ENCODE assay signal across 8 cellular contexts in genomic region chr19:48970923-48971395, GRCh38. TPM values are rescaled to one million over a fixed set of nuclear protein-coding genes. Genes with fewer than 3 reads are reported as not detected.
DNase-seq lines count a peak whose midpoint lies in the region; ATAC-seq and TF ChIP-seq lines count a peak whose summit lies in the region.

No MANE protein-coding gene starts in this region.

- no peaks in the 10 kb centered on the region for H3K27me3 ChIP-seq in BE2C

- peaks cover 21% of the 10 kb centered on the region for H3K27me3 Mint-ChIP-seq in HFFc6 (ENCODE audit: insufficient read depth)
- no peaks in the 10 kb centered on the region for H3K27me3 Mint-ChIP-seq in natural killer cell treated with Interleukin-12 subunit alpha and Interleukin-12 subunit beta and Interleukin-15 and Interleukin-18, amount 100 ng/mL, for 72 hours
- no peaks in the 10 kb centered on the region for H3K27me3 Mint-ChIP-seq in stimulated activated naive CD8-positive, alpha-beta T cell treated with anti-CD3 and anti-CD28 coated beads, Interleukin-15, amount 100 ng/mL, for 72 hours

- DNase-seq in BE2C (peak; percentile 93), HFFc6 (peak; percentile 23), NOMO-1 treated with dmso at 0.1 percent for 144 hours (lab: John Stamatoyannopoulos, UW; ENCODE audit: unreplicated experiment) (peak; percentile 72), epithelial cell of proximal tubule (ENCODE audit: low read depth) (no peak), putamen (ENCODE audit: low spot score) (no peak)
- DNase-seq in activated CD8-positive, alpha-beta memory T cell treated with anti-CD3 and anti-CD28 coated beads, Interleukin-2, amount 50 U/mL, for 48 hours: peak; percentile 95
- DNase-seq in natural killer cell treated with Interleukin-12 subunit alpha and Interleukin-12 subunit beta and Interleukin-15 and Interleukin-18, amount 100 ng/mL, for 72 hours (ENCODE audit: low spot score): peak; percentile 78
- peak; percentile 79 for DNase-seq in stimulated activated naive CD8-positive, alpha-beta T cell treated with anti-CD3 and anti-CD28 coated beads, Interleukin-15, amount 100 ng/mL, for 72 hours

- ATAC-seq in natural killer cell treated with Interleukin-12 subunit alpha and Interleukin-12 subunit beta and Interleukin-15 and Interleukin-18, amount 100 ng/mL, for 72 hours: peak; percentile 63 to 69
- peak; percentile 84 for ATAC-seq in stimulated activated naive CD8-positive, alpha-beta T cell treated with anti-CD3 and anti-CD28 coated beads, Interleukin-15, amount 100 ng/mL, for 72 hours

- H3K27ac Mint-ChIP-seq in HFFc6: no peak overlapping the region
- H3K27ac Mint-ChIP-seq in natural killer cell treated with Interleukin-12 subunit alpha and Interleukin-12 subunit beta and Interleukin-15 and Interleukin-18, amount 100 ng/mL, for 72 hours: peak overlapping the region in 1 of 2 donors; percentile 67
- H3K27ac Mint-ChIP-seq in stimulated activated naive CD8-positive, alpha-beta T cell treated with anti-CD3 and anti-CD28 coated beads, Interleukin-15, amount 100 ng/mL, for 72 hours: no peak overlapping the region

- H3K4me1 ChIP-seq in BE2C: peaks cover 13% of the 10 kb centered on the region

- H3K36me3 Mint-ChIP-seq in HFFc6 (ENCODE audit: low read depth): peaks cover 49% of the 10 kb centered on the region
- peaks cover 7% of the 10 kb centered on the region for H3K36me3 Mint-ChIP-seq in natural killer cell treated with Interleukin-12 subunit alpha and Interleukin-12 subunit beta and Interleukin-15 and Interleukin-18, amount 100 ng/mL, for 72 hours

- H3K4me3 ChIP-seq in BE2C (ENCODE audit: low read depth, low read length): no peak overlapping the region
- no peak overlapping the region for H3K4me3 ChIP-seq in epithelial cell of proximal tubule (ENCODE audit: low read depth, low read length)

- H3K4me3 Mint-ChIP-seq in HFFc6: no peak overlapping the region
- H3K4me3 Mint-ChIP-seq in natural killer cell treated with Interleukin-12 subunit alpha and Interleukin-12 subunit beta and Interleukin-15 and Interleukin-18, amount 100 ng/mL, for 72 hours: no peak overlapping the region
- H3K4me3 Mint-ChIP-seq in stimulated activated naive CD8-positive, alpha-beta T cell treated with anti-CD3 and anti-CD28 coated beads, Interleukin-15, amount 100 ng/mL, for 72 hours: no peak overlapping the region

- H3K9me3 ChIP-seq in BE2C: no peaks in the 10 kb centered on the region

- H3K36me3 ChIP-seq in BE2C: peaks cover 36% of the 10 kb centered on the region

- peak; percentile 94 for TF ChIP-seq CTCF in BE2C (IDR thresholded peaks at IDR 0.05; ENCODE audit: low read depth, low read length)
- TF ChIP-seq CTCF in HFFc6 (IDR thresholded peaks at IDR 0.05): peak; percentile 94
- peak; percentile 92 for TF ChIP-seq CTCF in epithelial cell of proximal tubule (conservative IDR thresholded peaks at IDR 0.05; ENCODE audit: low read depth, low read length)

- H3K4me1 Mint-ChIP-seq in HFFc6 (ENCODE audit: low read depth): peaks cover 26% of the 10 kb centered on the region
- H3K4me1 Mint-ChIP-seq in natural killer cell treated with Interleukin-12 subunit alpha and Interleukin-12 subunit beta and Interleukin-15 and Interleukin-18, amount 100 ng/mL, for 72 hours (ENCODE audit: low read depth in 2 of 2): peaks cover 15 to 21% of the 10 kb centered on the region in 2 donors
- H3K4me1 Mint-ChIP-seq in stimulated activated naive CD8-positive, alpha-beta T cell treated with anti-CD3 and anti-CD28 coated beads, Interleukin-15, amount 100 ng/mL, for 72 hours: peaks cover 39% of the 10 kb centered on the region

- H3K9me3 Mint-ChIP-seq in HFFc6: peaks cover 6% of the 10 kb centered on the region
- H3K9me3 Mint-ChIP-seq in natural killer cell treated with Interleukin-12 subunit alpha and Interleukin-12 subunit beta and Interleukin-15 and Interleukin-18, amount 100 ng/mL, for 72 hours: no peaks in the 10 kb centered on the region
- H3K9me3 Mint-ChIP-seq in stimulated activated naive CD8-positive, alpha-beta T cell treated with anti-CD3 and anti-CD28 coated beads, Interleukin-15, amount 100 ng/mL, for 72 hours: no peaks in the 10 kb centered on the region

RNA-seq across cellular contexts. Expression of gene FTL, which starts 5.8 kb away (rescaled TPM):
- 845 TPM for polyA plus RNA-seq in BE2C (2012; ENCODE audit: insufficient read depth, insufficient read length, low read depth)
- 1,000 to 10,000 TPM; 2,438 to 4,450 (median 3,824) TPM for total RNA-seq in HFFc6 (2021; fragmentation: NEBNext Ultra II Directional; extraction: Animal tissue kit (Norgen Biotek cat#: 25700))
- 1,293 and 2,420 TPM in 2 replicates for total RNA-seq in epithelial cell of proximal tubule
- total RNA-seq in natural killer cell treated with Interleukin-12 subunit alpha and Interleukin-12 subunit beta and Interleukin-15 and Interleukin-18, amount 100 ng/mL, for 72 hours: 1,000 to 10,000 TPM; 1,643 to 2,467 TPM

RNA-seq across cellular contexts. Expression of gene BAX, which starts 16.3 kb away (rescaled TPM):
- 70.8 TPM for polyA plus RNA-seq in BE2C (2012; ENCODE audit: insufficient read depth, insufficient read length, low read depth)
- total RNA-seq in HFFc6 (2021; fragmentation: NEBNext Ultra II Directional; extraction: Animal tissue kit (Norgen Biotek cat#: 25700)): 100 to 1,000 TPM; 223 to 260 (median 244) TPM
- 173 and 179 TPM in 2 replicates for total RNA-seq in epithelial cell of proximal tubule
- 100 to 1,000 TPM; 203 to 305 TPM for total RNA-seq in natural killer cell treated with Interleukin-12 subunit alpha and Interleukin-12 subunit beta and Interleukin-15 and Interleukin-18, amount 100 ng/mL, for 72 hours

RNA-seq across cellular contexts. Expression of gene GYS1, which starts 22.1 kb away (rescaled TPM):
- 10.3 TPM for polyA plus RNA-seq in BE2C (2012; ENCODE audit: insufficient read depth, insufficient read length, low read depth)
- total RNA-seq in HFFc6 (2021; fragmentation: NEBNext Ultra II Directional; extraction: Animal tissue kit (Norgen Biotek cat#: 25700)): 10 to 100 TPM; 76.0 to 90.8 (median 87.5) TPM
- total RNA-seq in epithelial cell of proximal tubule: 42.2 and 42.4 TPM in 2 replicates
- 100 to 1,000 TPM in 1 of 2 donors, 10 to 100 TPM in 1; 85.7 to 119 TPM for total RNA-seq in natural killer cell treated with Interleukin-12 subunit alpha and Interleukin-12 subunit beta and Interleukin-15 and Interleukin-18, amount 100 ng/mL, for 72 hours

RNA-seq across cellular contexts. Expression of gene RUVBL2, which starts 22.7 kb away (rescaled TPM):
- polyA plus RNA-seq in BE2C (2012; ENCODE audit: insufficient read depth, insufficient read length, low read depth): 359 TPM
- 100 to 1,000 TPM; 131 to 161 (median 159) TPM for total RNA-seq in HFFc6 (2021; fragmentation: NEBNext Ultra II Directional; extraction: Animal tissue kit (Norgen Biotek cat#: 25700))
- total RNA-seq in epithelial cell of proximal tubule: 212 and 389 TPM in 2 replicates
- 100 to 1,000 TPM; 101 to 173 TPM for total RNA-seq in natural killer cell treated with Interleukin-12 subunit alpha and Interleukin-12 subunit beta and Interleukin-15 and Interleukin-18, amount 100 ng/mL, for 72 hours

RNA-seq across cellular contexts. Expression of gene DHDH, which starts 37.5 kb away (rescaled TPM):
- polyA plus RNA-seq in BE2C (2012; ENCODE audit: insufficient read depth, insufficient read length, low read depth): not detected
- not detected for total RNA-seq in HFFc6 (2021; fragmentation: NEBNext Ultra II Directional; extraction: Animal tissue kit (Norgen Biotek cat#: 25700))
- 0.07 and 0.35 TPM in 2 replicates for total RNA-seq in epithelial cell of proximal tubule
- total RNA-seq in natural killer cell treated with Interleukin-12 subunit alpha and Interleukin-12 subunit beta and Interleukin-15 and Interleukin-18, amount 100 ng/mL, for 72 hours: under 1 TPM in 1 of 2 donors, not detected in 1; 0.43 TPM

Comparison
In these comparisons a context has a peak if more than half of its experiments do, and no peak if none do; other contexts are left out.
1. DNase-seq: peak in BE2C (single experiment), HFFc6 (single experiment), NOMO-1 treated with dmso at 0.1 percent for 144 hours (single experiment), activated CD8-positive, alpha-beta memory T cell treated with anti-CD3 and anti-CD28 coated beads, Interleukin-2, amount 50 U/mL, for 48 hours (single experiment), natural killer cell treated with Interleukin-12 subunit alpha and Interleukin-12 subunit beta and Interleukin-15 and Interleukin-18, amount 100 ng/mL, for 72 hours (single experiment) and stimulated activated naive CD8-positive, alpha-beta T cell treated with anti-CD3 and anti-CD28 coated beads, Interleukin-15, amount 100 ng/mL, for 72 hours (2 of 2); none in epithelial cell of proximal tubule (single experiment) and putamen (single experiment).
2. Peak in every context shown above with its lines, with median percentiles within 50 percentile points of each other: CTCF ChIP-seq.